Comparison of ENCODE assay signal across 8 cellular contexts in the genomic region with DNA sequence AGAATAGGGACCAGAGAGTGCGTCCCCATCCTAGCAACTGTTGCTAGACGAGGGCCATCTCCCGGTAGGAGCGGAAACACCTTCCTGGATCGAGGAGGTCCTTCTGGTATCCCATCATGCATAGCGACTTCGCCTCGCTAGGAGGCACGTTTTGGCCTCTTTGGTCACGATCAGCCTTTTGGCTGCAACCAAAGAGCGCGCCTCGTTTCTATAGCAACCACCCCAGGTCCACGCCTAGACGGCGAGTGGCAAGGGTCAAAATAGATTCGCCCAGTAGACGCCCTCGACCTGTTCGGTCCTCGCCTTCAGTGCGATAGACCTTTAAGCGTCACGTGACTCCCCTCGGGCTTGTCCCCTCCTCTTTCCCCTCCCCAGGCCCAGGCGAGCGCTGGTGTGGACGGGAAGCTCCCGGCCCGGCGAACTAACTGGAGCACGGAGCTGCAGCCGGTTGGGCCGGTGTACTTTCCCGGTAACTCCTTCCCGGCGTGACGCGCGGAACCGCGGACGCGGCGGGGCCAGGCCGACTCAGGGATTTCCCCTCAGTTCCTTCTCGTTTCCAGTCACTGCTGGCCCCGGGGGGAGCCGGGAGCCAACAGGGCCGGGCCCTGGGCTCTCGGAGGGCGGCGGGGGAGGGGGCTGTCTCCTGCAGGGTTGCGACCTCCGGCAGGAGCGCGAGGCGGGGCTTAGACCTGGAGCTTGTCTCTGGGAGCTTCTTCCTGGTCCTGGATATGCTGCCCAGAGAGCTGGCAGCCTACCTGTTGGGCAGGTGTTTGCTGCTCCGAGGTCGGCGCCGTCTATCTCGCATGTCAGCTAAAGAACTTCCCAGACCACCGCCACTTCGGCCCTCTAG. TPM values are rescaled to one million over a fixed set of nuclear protein-coding genes. Genes with fewer than 3 reads are reported as not detected.
A peak's percentile ranks its signal among the peaks of the same experiment; 100 is the strongest.
DNase-seq lines count a peak whose midpoint lies in the region; ATAC-seq and TF ChIP-seq lines count a peak whose summit lies in the region.

DNAJC16 (plus strand) TSS at position 359 of the 850 bp plus-strand sequence. CDS start 2,258 bp downstream, outside the sequence.

- H3K36me3 ChIP-seq in GM23248 (ENCODE audit: low read depth) = no peaks in the 10 kb centered on the region

- peak within 1 kb of the TSS; percentile 92 for H3K27ac Mint-ChIP-seq in activated T-helper 17 cell treated with anti-CD3 and anti-CD28 coated beads, Interleukin-2, amount 50 U/mL, for 72 hours
- H3K27ac Mint-ChIP-seq in natural killer cell = peak within 1 kb of the TSS; percentile 96 to 100

- H3K27me3 ChIP-seq in GM23248 (replicated peaks; ENCODE audit: insufficient read depth) = no peaks in the 10 kb centered on the region

- peaks cover 18% of the 10 kb centered on the region for H3F3A ChIP-seq in GM23248 (ENCODE audit: insufficient read depth)

- H3K4me1 Mint-ChIP-seq in activated T-helper 17 cell treated with anti-CD3 and anti-CD28 coated beads, Interleukin-2, amount 50 U/mL, for 72 hours = peaks cover 28% of the 10 kb centered on the region
- H3K4me1 Mint-ChIP-seq in natural killer cell = peaks cover 45 to 48% of the 10 kb centered on the region in 2 donors

- H3K27ac ChIP-seq in GM23248 = peak within 1 kb of the TSS; percentile 98

- TF ChIP-seq CTCF in fibroblast of mammary gland (conservative IDR thresholded peaks at IDR 0.05; ENCODE audit: control insufficient read depth, insufficient read depth, low read depth, low read length) (peak; percentile 30), natural killer cell (IDR thresholded peaks at IDR 0.05) (no peak)

- intact Hi-C loops in natural killer cell (cut with micrococcal nuclease) = loop anchor here (5.0 kb wide), 2 partner anchors 91 to 119 kb away; partner anchors contain the start of genes DDI2 and EFHD2

- no peaks in the 10 kb centered on the region for H3K9me2 ChIP-seq in GM23248 (ENCODE audit: insufficient read depth)

- H3K4me3 ChIP-seq in GM23248 (peak within 1 kb of the TSS; percentile 86), fibroblast of mammary gland (ENCODE audit: control insufficient read depth, low read depth, low read length) (peak within 1 kb of the TSS; percentile 79)

- peaks cover 23% of the 10 kb centered on the region; the same call in 1 of the 2 replicates for H3K4me1 ChIP-seq in GM23248 (ENCODE audit: insufficient read depth)

- H3K4me2 ChIP-seq in GM23248 (ENCODE audit: unreplicated experiment) = peak within 1 kb of the TSS; percentile 92

- peak within 1 kb of the TSS; percentile 91 for H3K4me3 Mint-ChIP-seq in activated T-helper 17 cell treated with anti-CD3 and anti-CD28 coated beads, Interleukin-2, amount 50 U/mL, for 72 hours
- peak within 1 kb of the TSS; percentile 94 for H3K4me3 Mint-ChIP-seq in natural killer cell

- WGBS in GM23248 (ENCODE audit: low coverage in 1 of 2, low lambda C conversion rate in 2 of 2, missing lambda C conversion rate in 2 of 2), 2 experiments = 1 to 2% methylated on average over 55 to 65 of the region's 65 CpGs

- DNase-seq in Daoy (ENCODE audit: low read depth) = peak; percentile 100
- DNase-seq in GM23248 = peak; percentile 100
- DNase-seq in LHCN-M2 (ENCODE audit: low read depth) = peak; percentile 100
- peak; percentile 100 for DNase-seq in RPMI8226
- DNase-seq in fibroblast of mammary gland (ENCODE audit: low read depth) = peak; percentile 100
- peak; percentile 93 for DNase-seq in natural killer cell
- peak; percentile 96 for DNase-seq in stimulated activated naive CD8-positive, alpha-beta T cell treated with anti-CD3 and anti-CD28 coated beads, Interleukin-15, Interleukin-2, amounts not matched to agents 100 U/mL and 50 U/mL, for 24 hours

- in situ Hi-C loops in GM23248 (cut with MboI) = no loop called here

- peak; percentile 63 for ATAC-seq in activated T-helper 17 cell treated with anti-CD3 and anti-CD28 coated beads, Interleukin-2, amount 50 U/mL, for 72 hours (replicated peaks)
- ATAC-seq in natural killer cell = peak; percentile 32 to 58 (median 44)
- peak; percentile 64 for ATAC-seq in stimulated activated naive CD8-positive, alpha-beta T cell treated with anti-CD3 and anti-CD28 coated beads, Interleukin-15, Interleukin-2, amounts not matched to agents 100 U/mL and 50 U/mL, for 24 hours

- no peaks in the 10 kb centered on the region for H3K9me3 Mint-ChIP-seq in activated T-helper 17 cell treated with anti-CD3 and anti-CD28 coated beads, Interleukin-2, amount 50 U/mL, for 72 hours
- H3K9me3 Mint-ChIP-seq in natural killer cell = no peaks in the 10 kb centered on the region

- peak within 1 kb of the TSS; percentile 91 for H2AFZ ChIP-seq in GM23248

- H3K36me3 Mint-ChIP-seq in activated T-helper 17 cell treated with anti-CD3 and anti-CD28 coated beads, Interleukin-2, amount 50 U/mL, for 72 hours (ENCODE audit: low read depth) = peaks cover 23% of the 10 kb centered on the region
- H3K36me3 Mint-ChIP-seq in natural killer cell = no peaks in the 10 kb centered on the region

- peaks cover 50% of the 10 kb centered on the region for H3K79me2 ChIP-seq in GM23248 (ENCODE audit: insufficient read depth)

- H3K9ac ChIP-seq in GM23248 = peak within 1 kb of the TSS; percentile 92

- H3K9me3 ChIP-seq in GM23248 (ENCODE audit: low read depth) = no peaks in the 10 kb centered on the region

- no peaks in the 10 kb centered on the region for H4K20me1 ChIP-seq in GM23248 (ENCODE audit: insufficient read depth)

- no peaks in the 10 kb centered on the region for H3K27me3 Mint-ChIP-seq in activated T-helper 17 cell treated with anti-CD3 and anti-CD28 coated beads, Interleukin-2, amount 50 U/mL, for 72 hours
- no peaks in the 10 kb centered on the region for H3K27me3 Mint-ChIP-seq in natural killer cell (ENCODE audit: low read depth in 2 of 2)

RNA-seq across cellular contexts. Expression of gene DNAJC16, which starts in this region (rescaled TPM):
- total RNA-seq in Daoy (2014; rRNA removed; shearing (Covaris generic)) = 10.9 and 11.8 TPM in 2 replicates
- total RNA-seq in GM23248 (2014; rRNA removed; shearing (Covaris generic)) = 21.8 and 22.5 TPM in 2 replicates
- polyA plus RNA-seq in GM23248 (2016; fragmentation: Nextera tagmentation; extraction: Ambion mirVana) = 10.0 and 10.2 TPM in 2 replicates
- total RNA-seq in LHCN-M2 (2014; rRNA removed) (18.9 and 19.1 TPM in 2 replicates), natural killer cell (10 to 100 TPM; 18.6 to 22.8 (median 18.7) TPM)
- polyA plus RNA-seq in LHCN-M2 (2012) = 4.5 TPM
- total RNA-seq in activated T-helper 17 cell treated with anti-CD3 and anti-CD28 coated beads, Interleukin-2, amount 50 U/mL, for 72 hours = 10 to 100 TPM in 1 of 2 donors, 1 to 10 TPM in 1; 8.6 to 10.0 TPM

Comparison
In these comparisons a context has a peak if more than half of its experiments do, and no peak if none do; other contexts are left out.
1. Peak in every context shown above with its lines: DNase-seq, ATAC-seq, H3K4me3 ChIP-seq and H3K27ac ChIP-seq.